In genomic region chr16:15093940-15094827, GRCh38 we compare ENCODE assay signal across 1 cellular context.
TF ChIP-seq lines count a peak whose summit lies in the region.
"Not testable (repeated sequence)": the region's sequence is repeated elsewhere in the genome, so short reads cannot be mapped to it uniquely, and the experiment has no call there.

Gene RRN3 (minus strand): TSS chr16:15094272. CDS start chr16:15094233, 39 bp downstream.

TF ChIP-seq in HepG2, 621 proteins besides CTCF, POLR2A, EP300 and RAD21 (continued from another document and continues in another):
- TF ChIP-seq ZNF770 (CRISPR knock-in tag; IDR thresholded peaks at IDR 0.05) (peak; percentile 23; the same call in 1 of the 2 replicates), ZNF232 (CRISPR knock-in tag; IDR thresholded peaks at IDR 0.05; ENCODE audit: borderline replicate concordance) (peak; percentile 77; the same call in 1 of the 2 replicates), ZBTB3 (CRISPR knock-in tag; IDR thresholded peaks at IDR 0.05; ENCODE audit: borderline replicate concordance, low read depth) (peak; percentile 81), KLF16 (CRISPR knock-in tag; IDR thresholded peaks at IDR 0.05) (peak; percentile 26 to 99; a peak in 2 of 4 replicates), MIER2 (CRISPR knock-in tag; IDR thresholded peaks at IDR 0.05) (0 out of 2 replicates have a peak, but pooled peaks have one; percentile 59), ARHGAP35 (CRISPR knock-in tag; IDR thresholded peaks at IDR 0.05; ENCODE audit: borderline replicate concordance) (peak; percentile 97), JUND (CRISPR knock-in tag; IDR thresholded peaks at IDR 0.05) (0 out of 2 replicates have a peak, but pooled peaks have one; percentile 16), DMAP1 (CRISPR knock-in tag; IDR thresholded peaks at IDR 0.05) (peak; percentile 99), ZZZ3 (CRISPR knock-in tag; IDR thresholded peaks at IDR 0.05; ENCODE audit: borderline replicate concordance) (peak; percentile 99), NAIF1 (CRISPR knock-in tag; IDR thresholded peaks at IDR 0.05; ENCODE audit: borderline replicate concordance) (peak; percentile 65; the same call in 1 of the 2 replicates), ZBTB25 (CRISPR knock-in tag; IDR thresholded peaks at IDR 0.05) (peak; percentile 72), JARID2 (CRISPR knock-in tag; IDR thresholded peaks at IDR 0.05; ENCODE audit: insufficient replicate concordance) (peak; percentile 74), ZNF44 (CRISPR knock-in tag; IDR thresholded peaks at IDR 0.05) (peak; percentile 93), RFX5 (IDR thresholded peaks at IDR 0.05; ENCODE audit: low read depth, low read length) (peak; percentile 69; the same call in 1 of the 2 replicates), ZNF580 (CRISPR knock-in tag; IDR thresholded peaks at IDR 0.05; ENCODE audit: borderline replicate concordance, low read depth) (peak; percentile 96), ATF3 (CRISPR knock-in tag; IDR thresholded peaks at IDR 0.05) (peak; percentile 71), ZNF543 (CRISPR knock-in tag; IDR thresholded peaks at IDR 0.05) (peak; percentile 94), GTF2F1 (IDR thresholded peaks at IDR 0.05; ENCODE audit: low read length) (0 out of 2 replicates have a peak, but pooled peaks have one; percentile 29), ZNF446 (CRISPR knock-in tag; IDR thresholded peaks at IDR 0.05) (peak; percentile 6; the same call in 1 of the 2 replicates), LBX2 (CRISPR knock-in tag; IDR thresholded peaks at IDR 0.05; ENCODE audit: borderline replicate concordance) (peak; percentile 77), HOMEZ (CRISPR knock-in tag; IDR thresholded peaks at IDR 0.05; ENCODE audit: low read depth) (peak; percentile 72), REST (IDR thresholded peaks at IDR 0.05; ENCODE audit: borderline replicate concordance in 1 of 2, low read depth in 1 of 2, low read length in 2 of 2) (peak in 1 of 2 experiments; percentile 51; a peak in 1 of 4 replicates), ZMYM4 (CRISPR knock-in tag; IDR thresholded peaks at IDR 0.05) (peak; percentile 89), GATAD1 (CRISPR knock-in tag; IDR thresholded peaks at IDR 0.05) (peak; percentile 97), ZNF430 (CRISPR knock-in tag; IDR thresholded peaks at IDR 0.05) (peak; percentile 96; the same call in 1 of the 2 replicates), TIGD3 (CRISPR knock-in tag; IDR thresholded peaks at IDR 0.05; ENCODE audit: borderline replicate concordance) (peak; percentile 90; the same call in 1 of the 2 replicates), TEF (CRISPR knock-in tag; IDR thresholded peaks at IDR 0.05) (peak; percentile 69; the same call in 1 of the 2 replicates), TAF1 (CRISPR knock-in tag; IDR thresholded peaks at IDR 0.05) (peak; percentile 99), ZNF773 (CRISPR knock-in tag; IDR thresholded peaks at IDR 0.05; ENCODE audit: borderline replicate concordance) (peak; percentile 61; the same call in 1 of the 2 replicates), SALL2 (CRISPR knock-in tag; IDR thresholded peaks at IDR 0.05) (peak; percentile 93), UBTF (CRISPR knock-in tag; IDR thresholded peaks at IDR 0.05) (peak; percentile 76), SP1 (CRISPR knock-in tag; IDR thresholded peaks at IDR 0.05) (peak; percentile 80), TARDBP (CRISPR knock-in tag; IDR thresholded peaks at IDR 0.05) (peak; percentile 99), MYC (CRISPR knock-in tag; IDR thresholded peaks at IDR 0.05; ENCODE audit: borderline replicate concordance) (peak; percentile 97), CBX1 (IDR thresholded peaks at IDR 0.05; ENCODE audit: low read depth) (peak; percentile 83), RCOR2 (CRISPR knock-in tag; IDR thresholded peaks at IDR 0.05) (peak; percentile 49; the same call in 1 of the 2 replicates), CAMTA2 (CRISPR knock-in tag; IDR thresholded peaks at IDR 0.05; ENCODE audit: borderline replicate concordance) (0 out of 2 replicates have a peak, but pooled peaks have one; percentile 62), NR2C2 (CRISPR knock-in tag; IDR thresholded peaks at IDR 0.05; ENCODE audit: borderline replicate concordance) (peak; percentile 93), KMT2B (CRISPR knock-in tag; IDR thresholded peaks at IDR 0.05) (peak; percentile 99), PCBP1 (IDR thresholded peaks at IDR 0.05; ENCODE audit: borderline replicate concordance, low read depth, low read length) (0 out of 2 replicates have a peak, but pooled peaks have one; percentile 61), MAF1 (CRISPR knock-in tag; IDR thresholded peaks at IDR 0.05; ENCODE audit: borderline replicate concordance) (0 out of 2 replicates have a peak, but pooled peaks have one; percentile 48), ZNF383 (CRISPR knock-in tag; IDR thresholded peaks at IDR 0.05; ENCODE audit: borderline replicate concordance) (peak; percentile 40; the same call in 1 of the 2 replicates), HOXA3 (CRISPR knock-in tag; IDR thresholded peaks at IDR 0.05) (peak; percentile 98), CHCHD3 (CRISPR knock-in tag; IDR thresholded peaks at IDR 0.05) (peak; percentile 94; the same call in 1 of the 2 replicates), ZNF800 (CRISPR knock-in tag; IDR thresholded peaks at IDR 0.05) (peak; percentile 70; the same call in 1 of the 2 replicates)
- TF ChIP-seq SP1 (IDR thresholded peaks at IDR 0.05): not testable (repeated sequence)
